1 cellular context compared by ENCODE assay signal in the genomic region with DNA sequence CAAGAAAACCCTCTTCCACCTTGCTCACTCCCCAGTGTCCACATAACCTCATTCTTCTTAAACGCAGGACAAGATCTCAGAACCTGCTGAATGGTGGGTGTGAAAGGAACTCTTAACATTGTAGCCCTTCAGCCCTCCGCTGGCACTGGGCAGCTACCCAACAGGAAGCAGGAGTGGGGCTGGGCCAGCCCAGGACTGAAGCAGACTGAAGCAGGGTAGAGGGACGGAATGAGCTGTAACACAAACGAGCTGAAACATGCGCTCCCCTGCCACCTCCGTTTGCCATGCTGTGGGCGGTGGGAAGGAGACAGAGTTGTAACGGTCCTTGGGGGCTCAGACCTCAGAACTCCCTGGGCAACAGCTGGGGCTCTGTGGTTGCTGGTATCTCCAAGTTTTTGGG.
TF ChIP-seq lines count a peak whose summit lies in the region.

No MANE protein-coding gene starts in this region.

TF ChIP-seq in GM23338, 12 proteins besides CTCF, POLR2A, EP300 and RAD21 (continued from another document):
- TF ChIP-seq ETS1 (IDR thresholded peaks at IDR 0.05): no peak
- TF ChIP-seq POLR2AphosphoS5 (IDR thresholded peaks at IDR 0.05; ENCODE audit: low read depth): no peak
- no peak for TF ChIP-seq EZH2 (IDR thresholded peaks at IDR 0.05; ENCODE audit: low read depth, unreplicated experiment)
- no peak for TF ChIP-seq EZH2phosphoT487 (IDR thresholded peaks at IDR 0.05; ENCODE audit: unreplicated experiment)
- no peak for TF ChIP-seq ZNF462 (CRISPR knock-in tag; IDR thresholded peaks at IDR 0.05)
- TF ChIP-seq, protein P1, sequence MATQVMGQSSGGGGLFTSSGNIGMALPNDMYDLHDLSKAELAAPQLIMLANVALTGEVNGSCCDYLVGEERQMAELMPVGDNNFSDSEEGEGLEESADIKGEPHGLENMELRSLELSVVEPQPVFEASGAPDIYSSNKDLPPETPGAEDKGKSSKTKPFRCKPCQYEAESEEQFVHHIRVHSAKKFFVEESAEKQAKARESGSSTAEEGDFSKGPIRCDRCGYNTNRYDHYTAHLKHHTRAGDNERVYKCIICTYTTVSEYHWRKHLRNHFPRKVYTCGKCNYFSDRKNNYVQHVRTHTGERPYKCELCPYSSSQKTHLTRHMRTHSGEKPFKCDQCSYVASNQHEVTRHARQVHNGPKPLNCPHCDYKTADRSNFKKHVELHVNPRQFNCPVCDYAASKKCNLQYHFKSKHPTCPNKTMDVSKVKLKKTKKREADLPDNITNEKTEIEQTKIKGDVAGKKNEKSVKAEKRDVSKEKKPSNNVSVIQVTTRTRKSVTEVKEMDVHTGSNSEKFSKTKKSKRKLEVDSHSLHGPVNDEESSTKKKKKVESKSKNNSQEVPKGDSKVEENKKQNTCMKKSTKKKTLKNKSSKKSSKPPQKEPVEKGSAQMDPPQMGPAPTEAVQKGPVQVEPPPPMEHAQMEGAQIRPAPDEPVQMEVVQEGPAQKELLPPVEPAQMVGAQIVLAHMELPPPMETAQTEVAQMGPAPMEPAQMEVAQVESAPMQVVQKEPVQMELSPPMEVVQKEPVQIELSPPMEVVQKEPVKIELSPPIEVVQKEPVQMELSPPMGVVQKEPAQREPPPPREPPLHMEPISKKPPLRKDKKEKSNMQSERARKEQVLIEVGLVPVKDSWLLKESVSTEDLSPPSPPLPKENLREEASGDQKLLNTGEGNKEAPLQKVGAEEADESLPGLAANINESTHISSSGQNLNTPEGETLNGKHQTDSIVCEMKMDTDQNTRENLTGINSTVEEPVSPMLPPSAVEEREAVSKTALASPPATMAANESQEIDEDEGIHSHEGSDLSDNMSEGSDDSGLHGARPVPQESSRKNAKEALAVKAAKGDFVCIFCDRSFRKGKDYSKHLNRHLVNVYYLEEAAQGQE (IDR thresholded peaks at IDR 0.05; ENCODE audit: unreplicated experiment): no peak
